ENCODE assay signal across 24 cellular contexts in genomic region chr10:79910836-79911235, GRCh38. TPM values are rescaled to one million over a fixed set of nuclear protein-coding genes. Genes with fewer than 3 reads are reported as not detected.
"Had no signal": no experiment of that assay in that cellular context is flagged by ENCODE, and none has a peak within 500 bp of the region (broad histone marks: within the 10 kb centered on the region; RNA-seq: fewer than 3 reads in every experiment).

No MANE protein-coding gene starts in this region.

- H3K9me3 ChIP-seq: prostate gland, tibial nerve, vagina had no signal

- H3K9me3 Mint-ChIP-seq: activated CD4-positive, alpha-beta memory T cell treated with anti-CD3 and anti-CD28 coated beads for 36 hours; activated naive CD8-positive, alpha-beta T cell treated with anti-CD3 and anti-CD28 coated beads, Interleukin-2, amount 50 U/mL, for 24 hours; activated T-cell treated with anti-CD3 and anti-CD28 coated beads, Interleukin-2, amount 50 U/mL, for 72 hours; natural killer cell; stimulated activated naive CD8-positive, alpha-beta T cell treated with anti-CD3 and anti-CD28 coated beads, Interleukin-15, amount 100 ng/mL, for 72 hours had no signal

- H3K4me3 Mint-ChIP-seq: activated CD4-positive, alpha-beta memory T cell treated with anti-CD3 and anti-CD28 coated beads for 36 hours; activated naive CD8-positive, alpha-beta T cell treated with anti-CD3 and anti-CD28 coated beads, Interleukin-2, amount 50 U/mL, for 24 hours; activated T-cell treated with anti-CD3 and anti-CD28 coated beads, Interleukin-2, amount 50 U/mL, for 72 hours; natural killer cell; stimulated activated naive CD8-positive, alpha-beta T cell treated with anti-CD3 and anti-CD28 coated beads, Interleukin-15, amount 100 ng/mL, for 72 hours had no signal

- ATAC-seq: activated naive CD8-positive, alpha-beta T cell treated with anti-CD3 and anti-CD28 coated beads, Interleukin-2, amount 50 U/mL, for 24 hours; activated T-cell treated with anti-CD3 and anti-CD28 coated beads, Interleukin-2, amount 50 U/mL, for 72 hours; esophagus mucosa; natural killer cell; stimulated activated naive CD8-positive, alpha-beta T cell treated with anti-CD3 and anti-CD28 coated beads, Interleukin-15, amount 100 ng/mL, for 72 hours had no signal

- H3K36me3 Mint-ChIP-seq: activated CD4-positive, alpha-beta memory T cell treated with anti-CD3 and anti-CD28 coated beads for 36 hours; natural killer cell had no signal

- H3K27ac ChIP-seq: cardiac muscle cell, prostate gland, skin epidermis, tibial nerve, vagina had no signal

- DNase-seq: activated CD4-positive, alpha-beta memory T cell treated with anti-CD3 and anti-CD28 coated beads for 36 hours; activated CD4-positive, alpha-beta T cell treated with anti-CD3 and anti-CD28 coated beads for 48 hours; activated effector memory CD4-positive, alpha-beta T cell treated with Interleukin-2 at 50 U/mL for 16 hours; activated naive CD4-positive, alpha-beta T cell treated with anti-CD3 and anti-CD28 coated beads, Interleukin-2, amount 50 U/mL, for 16 hours; activated naive CD8-positive, alpha-beta T cell treated with anti-CD3 and anti-CD28 coated beads, Interleukin-2, amount 50 U/mL, for 24 hours; activated T-cell treated with anti-CD3 and anti-CD28 coated beads, Interleukin-2, amount 50 U/mL, for 72 hours; dermis blood vessel endothelial cell; effector CD8-positive, alpha-beta T cell; foreskin melanocyte; hippocampal formation; kidney glomerular epithelial cell; midbrain; natural killer cell; stimulated activated CD4-positive, alpha-beta T cell treated with anti-CD3 and anti-CD28 coated beads, Interleukin-1b, Interleukin-23, amount 100 ng/mL, for 48 hours; stimulated activated naive CD8-positive, alpha-beta T cell treated with anti-CD3 and anti-CD28 coated beads, Interleukin-15, amount 100 ng/mL, for 72 hours; T-helper 2 cell had no signal

- H3K4me3 ChIP-seq: cardiac muscle cell, prostate gland, skin epidermis, tibial nerve, vagina had no signal

- H3K36me3 ChIP-seq: prostate gland, tibial nerve, vagina had no signal

- H3K27me3 ChIP-seq: cardiac muscle cell, tibial nerve, vagina had no signal

- H3K4me1 ChIP-seq: prostate gland, tibial nerve had no signal

- H3K27ac Mint-ChIP-seq: activated CD4-positive, alpha-beta memory T cell treated with anti-CD3 and anti-CD28 coated beads for 36 hours; activated naive CD8-positive, alpha-beta T cell treated with anti-CD3 and anti-CD28 coated beads, Interleukin-2, amount 50 U/mL, for 24 hours; activated T-cell treated with anti-CD3 and anti-CD28 coated beads, Interleukin-2, amount 50 U/mL, for 72 hours; natural killer cell; stimulated activated naive CD8-positive, alpha-beta T cell treated with anti-CD3 and anti-CD28 coated beads, Interleukin-15, amount 100 ng/mL, for 72 hours had no signal

- H3K4me1 Mint-ChIP-seq: natural killer cell; stimulated activated naive CD8-positive, alpha-beta T cell treated with anti-CD3 and anti-CD28 coated beads, Interleukin-15, amount 100 ng/mL, for 72 hours had no signal

RNA-seq across cellular contexts. Expression of gene SFTPD, which starts 38.1 kb away (rescaled TPM):
- total RNA-seq: activated T-cell treated with anti-CD3 and anti-CD28 coated beads, Interleukin-2, amount 50 U/mL, for 72 hours; dermis blood vessel endothelial cell; endothelial cell of umbilical vein; lung microvascular endothelial cell; vagina had no signal
- polyA plus RNA-seq: endothelial cell of umbilical vein had no signal
